9 cellular contexts compared by ENCODE assay signal in the genomic region with DNA sequence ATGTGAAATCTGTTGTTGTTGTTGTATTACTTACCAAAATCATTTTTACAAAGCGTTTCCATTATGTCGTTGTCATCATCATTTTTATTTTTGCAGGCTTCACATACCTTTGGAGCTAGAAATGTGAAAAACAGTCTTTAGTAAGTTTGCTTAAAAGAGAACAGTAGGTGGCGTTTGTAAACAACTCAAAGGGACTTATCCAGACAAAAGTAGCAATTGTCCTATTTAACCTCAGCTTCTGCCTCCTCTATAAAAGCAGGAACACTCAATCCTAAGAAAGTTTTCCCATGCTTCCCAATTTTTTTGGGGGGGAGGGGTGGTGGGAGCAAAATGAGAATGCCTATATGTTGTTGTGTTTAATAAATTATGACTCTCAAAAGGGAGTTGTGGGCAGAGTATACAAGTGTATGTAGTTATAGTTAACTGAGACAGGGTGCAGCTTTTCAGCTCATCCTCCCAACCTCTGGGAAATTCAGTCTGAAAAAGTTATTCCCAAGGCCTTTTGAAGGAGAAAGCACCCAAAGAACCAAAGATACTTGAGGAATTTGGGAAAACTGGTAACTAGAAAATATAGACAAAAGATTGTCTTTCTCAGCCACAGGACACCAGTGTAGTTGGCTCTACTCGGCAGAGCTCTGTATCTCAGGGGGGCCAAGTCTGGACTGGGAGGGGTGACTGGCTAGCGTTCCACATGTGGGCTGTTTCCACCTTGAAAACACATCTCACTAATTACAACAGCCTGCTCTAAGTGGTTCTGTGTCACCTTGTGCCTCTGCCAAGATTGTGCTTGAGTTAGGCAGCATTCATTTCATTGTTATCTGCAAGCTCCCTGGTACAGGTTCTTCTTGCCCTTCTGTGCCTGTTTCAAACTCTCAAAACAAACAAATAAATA. TPM values are rescaled to one million over a fixed set of nuclear protein-coding genes. Genes with fewer than 3 reads are reported as not detected.
A peak's percentile ranks its signal among the peaks of the same experiment; 100 is the strongest.
DNase-seq lines count a peak whose midpoint lies in the region; ATAC-seq, FAIRE-seq and TF ChIP-seq lines count a peak whose summit lies in the region.
"Had no signal": no experiment of that assay in that cellular context is flagged by ENCODE, and none has a peak within 500 bp of the region (broad histone marks: within the 10 kb centered on the region; RNA-seq: fewer than 3 reads in every experiment).

No MANE protein-coding gene starts in this region.

- peaks cover 34% of the 10 kb centered on the region for H3K4me1 Mint-ChIP-seq in endothelial cell (ENCODE audit: unreplicated experiment)

- H3K36me3 ChIP-seq in left ventricle myocardium inferior, result no peaks in the 10 kb centered on the region

- no peaks in the 10 kb centered on the region for H3K9me3 ChIP-seq in left ventricle myocardium inferior (replicated peaks)

- no peaks in the 10 kb centered on the region for H3K9me3 Mint-ChIP-seq in endothelial cell (ENCODE audit: unreplicated experiment)
- H3K9me3 Mint-ChIP-seq: activated naive CD8-positive, alpha-beta T cell treated with anti-CD3 and anti-CD28 coated beads, Interleukin-2, amount 10 ng/mL, durations not matched to agents 7 days and 5 days had no signal

- peaks cover 97% of the 10 kb centered on the region for H3K27me3 ChIP-seq in left ventricle myocardium inferior (ENCODE audit: low read depth)

- DNase-seq in left ventricle myocardium inferior, result no peak
- no peak for DNase-seq in Right ventricle myocardium inferior (ENCODE audit: missing footprints)
- DNase-seq in RCC 7860 (ENCODE audit: low spot score), result peak; percentile 16
- peak; percentile 45 for DNase-seq in fibroblast of pulmonary artery (ENCODE audit: low read depth)
- peak; percentile 33 for DNase-seq in urothelium cell line (ENCODE audit: low spot score)
- DNase-seq in endothelial cell (ENCODE audit: low spot score), result no peak
- DNase-seq in T1000 (lab: John Stamatoyannopoulos, UW), result no peak
- no peak for DNase-seq in activated T-cell treated with anti-CD3 and anti-CD28 coated beads, Interleukin-2, amount 50 U/mL, for 1 hour
- DNase-seq: activated naive CD8-positive, alpha-beta T cell treated with anti-CD3 and anti-CD28 coated beads, Interleukin-2, amount 10 ng/mL, durations not matched to agents 7 days and 5 days had no signal

- peaks cover 14% of the 10 kb centered on the region for H3K27me3 Mint-ChIP-seq in endothelial cell (ENCODE audit: unreplicated experiment)

- TF ChIP-seq CTCF in left ventricle myocardium inferior (IDR thresholded peaks at IDR 0.05; ENCODE audit: borderline replicate concordance) (peak; percentile 45), fibroblast of pulmonary artery (IDR thresholded peaks at IDR 0.05; ENCODE audit: low read length, missing control alignments) (peak; percentile 49), endothelial cell (IDR thresholded peaks at IDR 0.05; ENCODE audit: unreplicated experiment) (no peak)

- ATAC-seq in Right ventricle myocardium inferior, result no peak

- H3K4me3 ChIP-seq in left ventricle myocardium inferior, result no peak overlapping the region
- no peak overlapping the region for H3K4me3 ChIP-seq in fibroblast of pulmonary artery (replicated peaks; ENCODE audit: low read depth, low read length)

- FAIRE-seq in RCC 7860 (lab: Jason Lieb, UNC) (no peak), urothelium cell line (lab: Jason Lieb, UNC) (no peak)

- no peak overlapping the region for H3K27ac Mint-ChIP-seq in endothelial cell (ENCODE audit: unreplicated experiment)
- H3K27ac Mint-ChIP-seq: activated naive CD8-positive, alpha-beta T cell treated with anti-CD3 and anti-CD28 coated beads, Interleukin-2, amount 10 ng/mL, durations not matched to agents 7 days and 5 days had no signal

- H3K27ac ChIP-seq in left ventricle myocardium inferior (replicated peaks), result no peak overlapping the region

- intact Hi-C loops in left ventricle myocardium inferior (cut with micrococcal nuclease), result no loop called here
- intact Hi-C loops in Right ventricle myocardium inferior (cut with DNase I), result loop anchor here (5.0 kb wide), 2 partner anchors 236 to 716 kb away; no protein-coding TSS in a partner anchor

- H3K36me3 Mint-ChIP-seq in endothelial cell (ENCODE audit: low read depth, unreplicated experiment), result peaks cover 6% of the 10 kb centered on the region
- H3K36me3 Mint-ChIP-seq: activated naive CD8-positive, alpha-beta T cell treated with anti-CD3 and anti-CD28 coated beads, Interleukin-2, amount 10 ng/mL, durations not matched to agents 7 days and 5 days had no signal

- no peak overlapping the region for H3K4me3 Mint-ChIP-seq in endothelial cell (ENCODE audit: unreplicated experiment)
- H3K4me3 Mint-ChIP-seq: activated naive CD8-positive, alpha-beta T cell treated with anti-CD3 and anti-CD28 coated beads, Interleukin-2, amount 10 ng/mL, durations not matched to agents 7 days and 5 days had no signal

- peaks cover 18% of the 10 kb centered on the region for H3K4me1 ChIP-seq in left ventricle myocardium inferior

RNA-seq across cellular contexts. Expression of a gene that starts 2.8 kb away (rescaled TPM):
- total RNA-seq in left ventricle myocardium inferior (0.14 TPM), Right ventricle myocardium inferior (not detected), endothelial cell (ENCODE audit: unreplicated experiment) (4.1 TPM)
- total RNA-seq: activated naive CD8-positive, alpha-beta T cell treated with anti-CD3 and anti-CD28 coated beads, Interleukin-2, amount 10 ng/mL, durations not matched to agents 7 days and 5 days had no signal

RNA-seq across cellular contexts. Expression of a gene that starts 26.3 kb away (rescaled TPM):
- total RNA-seq in left ventricle myocardium inferior, result 0.71 TPM
- 0.30 TPM for total RNA-seq in Right ventricle myocardium inferior
- total RNA-seq in endothelial cell (ENCODE audit: unreplicated experiment), result 0.36 TPM
- total RNA-seq: activated naive CD8-positive, alpha-beta T cell treated with anti-CD3 and anti-CD28 coated beads, Interleukin-2, amount 10 ng/mL, durations not matched to agents 7 days and 5 days had no signal

Comparison
In these comparisons a context has a peak if more than half of its experiments do, and no peak if none do; other contexts are left out.
1. DNase-seq: peak in RCC 7860 (single experiment), fibroblast of pulmonary artery (single experiment) and urothelium cell line (single experiment); none in left ventricle myocardium inferior (single experiment), Right ventricle myocardium inferior (single experiment), endothelial cell (single experiment), T1000 (single experiment) and activated T-cell treated with anti-CD3 and anti-CD28 coated beads, Interleukin-2, amount 50 U/mL, for 1 hour (single experiment).